7 cellular contexts compared by ENCODE assay signal in the genomic region with DNA sequence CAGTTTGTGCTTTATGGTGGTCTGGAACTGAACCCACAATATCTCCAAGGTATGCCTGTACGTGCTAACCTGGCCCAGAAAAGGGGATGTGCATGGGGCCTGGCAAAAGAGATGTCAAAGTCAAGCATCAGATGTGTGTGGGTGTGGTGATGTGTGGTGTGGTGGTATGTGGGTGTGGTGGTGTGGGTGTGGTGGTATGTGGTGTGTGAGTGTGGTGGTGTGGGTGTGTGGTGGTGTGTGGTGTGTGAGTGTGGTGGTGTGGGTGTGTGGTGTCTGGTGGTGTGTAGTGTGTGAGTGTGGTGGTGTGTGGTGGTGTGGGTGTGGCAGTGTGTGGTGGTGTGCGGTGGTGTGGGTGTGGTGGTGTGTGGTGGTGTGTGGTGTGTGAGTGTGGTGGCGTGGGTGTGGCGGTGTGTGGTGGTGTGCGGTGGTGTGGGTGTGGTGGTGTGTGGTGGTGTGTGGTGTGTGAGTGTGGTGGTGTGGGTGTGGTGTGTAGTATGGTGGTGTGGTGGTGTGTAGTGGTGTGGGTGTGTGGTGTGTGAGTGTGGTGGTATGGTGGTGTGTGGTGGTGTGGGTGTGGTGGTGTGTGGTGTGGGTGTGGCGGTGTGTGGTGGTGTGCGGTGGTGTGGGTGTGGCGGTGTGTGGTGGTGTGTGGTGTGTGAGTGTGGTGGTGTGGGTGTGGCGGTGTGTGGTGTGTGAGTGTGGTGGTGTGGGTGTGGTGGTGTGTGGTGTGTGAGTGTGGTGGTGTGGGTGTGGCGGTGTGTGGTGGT.
DNase-seq lines count a peak whose midpoint lies in the region; ATAC-seq, FAIRE-seq and TF ChIP-seq lines count a peak whose summit lies in the region.
"Not testable (repeated sequence)": the region's sequence is repeated elsewhere in the genome, so short reads cannot be mapped to it uniquely, and the experiment has no call there.

No MANE protein-coding gene starts in this region.

- not testable (repeated sequence) for TF ChIP-seq POLR2A in IMR-90 (IDR thresholded peaks at IDR 0.05; ENCODE audit: low read depth, low read length); H1 (IDR thresholded peaks at IDR 0.05; ENCODE audit: control extremely low read depth in 1 of 2, low read depth in 2 of 2, low read length in 2 of 2); HepG2 (IDR thresholded peaks at IDR 0.05; ENCODE audit: insufficient read depth in 1 of 2, low read depth in 2 of 2, low read length in 2 of 2)

- not testable (repeated sequence) for H3K79me2 ChIP-seq in H1 (ENCODE audit: control insufficient read depth in 1 of 2, insufficient read depth in 2 of 2, low read length in 2 of 2); HepG2 (ENCODE audit: insufficient read depth, low read length)

- peak overlapping the region; percentile 76 for H2BK5ac ChIP-seq in IMR-90 (ENCODE audit: low read depth, low read length, poor library complexity, severe bottlenecking)
- not testable (repeated sequence) for H2BK5ac ChIP-seq in H1 (ENCODE audit: low read depth, low read length)

- not testable (repeated sequence) for H3K27ac ChIP-seq in IMR-90 (ENCODE audit: insufficient read depth, low read length); H1 (ENCODE audit: low read depth, low read length); HepG2 (ENCODE audit: extremely low read length, insufficient read depth, low read length)

- not testable (repeated sequence) for H3K36me3 Mint-ChIP-seq in activated CD4-positive, alpha-beta memory T cell treated with anti-CD3 and anti-CD28 coated beads, Interleukin-2, amount 10 ng/mL, durations not matched to agents 7 days and 5 days (ENCODE audit: low read depth); activated T-cell treated with anti-CD3 and anti-CD28 coated beads, Interleukin-2, amount 50 U/mL, for 24 hours (ENCODE audit: low read depth); activated naive CD8-positive, alpha-beta T cell treated with anti-CD3 and anti-CD28 coated beads for 36 hours; stimulated activated effector memory CD8-positive, alpha-beta T cell treated with anti-CD3 and anti-CD28 coated beads, Interleukin-12 subunit alpha, Interleukin-12 subunit beta, amount 100 ng/mL, for 72 hours

- not testable (repeated sequence) for H2AK5ac ChIP-seq in IMR-90 (ENCODE audit: low read depth, low read length); H1 (ENCODE audit: low read depth, low read length)

- not testable (repeated sequence) for TF ChIP-seq EP300 in H1 (IDR thresholded peaks at IDR 0.05; ENCODE audit: borderline replicate concordance in 1 of 2, low read depth in 2 of 2, low read length in 2 of 2); HepG2 (IDR thresholded peaks at IDR 0.05; ENCODE audit: low read depth in 2 of 2, low read length in 2 of 2); HepG2 (CRISPR knock-in tag; IDR thresholded peaks at IDR 0.05; ENCODE audit: borderline replicate concordance)

- not testable (repeated sequence) for H3K4me2 ChIP-seq in IMR-90 (ENCODE audit: low read depth, low read length); H1 (ENCODE audit: insufficient read depth in 1 of 2, low read depth in 2 of 2, low read length in 2 of 2); HepG2 (ENCODE audit: low read depth, low read length)

- not testable (repeated sequence) for H3K36me3 ChIP-seq in IMR-90 (ENCODE audit: control insufficient read depth, insufficient read depth, low read length); H1 (ENCODE audit: control insufficient read depth in 2 of 4, insufficient read depth in 4 of 4, low read length in 3 of 4); HepG2 (replicated peaks in 1 of 2; ENCODE audit: control insufficient read depth in 1 of 2, insufficient read depth in 2 of 2, low read length in 2 of 2)

- CTCF ChIA-PET in IMR-90 (lab: Yijun Ruan, JAX); activated CD4-positive, alpha-beta memory T cell treated with anti-CD3 and anti-CD28 coated beads, Interleukin-2, amount 10 ng/mL, durations not matched to agents 7 days and 5 days (lab: Charles Lee); HepG2 (lab: Yijun Ruan, JAX; ENCODE audit: low intra/inter-chr PET ratio, low total read pairs): not testable (repeated sequence)
- CTCF ChIA-PET in H1 (lab: Charles Lee; ENCODE audit: partially characterized antibody), result interaction anchor here (0.7 to 2.2 kb wide), 8 partner anchors 11 to 562 kb away, joined by 3 to 12 read pairs (median 6); no protein-coding TSS in a partner anchor

- H3K4me3 ChIP-seq in IMR-90 (ENCODE audit: insufficient read depth, low read depth, low read length); H1 (ENCODE audit: extremely low read depth in 1 of 4, insufficient read depth in 2 of 4, low read depth in 3 of 4, low read length in 4 of 4); HepG2 (replicated peaks in 1 of 3; ENCODE audit: insufficient read depth in 1 of 3, low read depth in 2 of 3, low read length in 3 of 3): not testable (repeated sequence)

- WGBS in IMR-90 (ENCODE audit: extremely low coverage in 2 of 2, insufficient read length in 1 of 2), 2 experiments, result 71% methylated on average over 1 of the region's 10 CpGs; no CpG with 5 or more reads in 1 of the 2 experiments
- 70% methylated on average over 6 of the region's 10 CpGs; no CpG with 5 or more reads in 1 of the 2 experiments for WGBS in H1 (ENCODE audit: extremely low coverage in 1 of 2, insufficient coverage in 1 of 2, insufficient read length in 1 of 2, insufficient replicate concordance in 2 of 2, low coverage in 1 of 2, low lambda C conversion rate in 2 of 2, missing lambda C conversion rate in 1 of 2), 2 experiments
- 76% methylated on average over 10 of the region's 10 CpGs for WGBS in HepG2 (ENCODE audit: low lambda C conversion rate)

- H3K4me1 ChIP-seq in IMR-90 (ENCODE audit: control insufficient read depth, insufficient read depth, low read length); H1 (replicated peaks in 1 of 4; ENCODE audit: control insufficient read depth in 3 of 4, insufficient read depth in 4 of 4, low read length in 3 of 4); HepG2 (ENCODE audit: insufficient read depth, low read length): not testable (repeated sequence)

- H3K4ac ChIP-seq in IMR-90 (ENCODE audit: low read depth, low read length); H1 (replicated peaks; ENCODE audit: insufficient read length, low read depth, low read length): not testable (repeated sequence)

- intact Hi-C loops in IMR-90 (cut with micrococcal nuclease); HepG2 (cut with micrococcal nuclease; ENCODE audit: unreplicated experiment): not testable (repeated sequence)

- not testable (repeated sequence) for H3K27me3 ChIP-seq in IMR-90 (ENCODE audit: control insufficient read depth, insufficient read depth, low read length); H1 (replicated peaks in 1 of 4; ENCODE audit: control insufficient read depth in 3 of 4, extremely low read depth in 1 of 4, insufficient read depth in 3 of 4, low read length in 3 of 4); HepG2 (ENCODE audit: control insufficient read depth in 1 of 2, insufficient read depth in 2 of 2, low read length in 2 of 2)

- not testable (repeated sequence) for H3K9ac ChIP-seq in IMR-90 (ENCODE audit: low read depth, low read length); H1 (replicated peaks in 1 of 4; ENCODE audit: extremely low read depth in 1 of 4, low read depth in 3 of 4, low read length in 3 of 4); HepG2 (ENCODE audit: insufficient read depth, low read depth, low read length)

- in situ Hi-C loops in IMR-90 (cut with MboI; ENCODE audit: low sequenced_read_pairs); HepG2 (cut with HindIII; ENCODE audit: extremely low pct_ligation_motif_present, low pct_unique_long_range_greater_than_20kb): not testable (repeated sequence)

- not testable (repeated sequence) for H2AFZ ChIP-seq in IMR-90 (replicated peaks; ENCODE audit: low read length, poor library complexity); H1 (ENCODE audit: low read length); HepG2 (ENCODE audit: low read length)

- H4K91ac ChIP-seq in IMR-90 (ENCODE audit: insufficient read depth, low read depth, low read length), result not testable (repeated sequence)
- peak overlapping the region; percentile 55 for H4K91ac ChIP-seq in H1 (replicated peaks; ENCODE audit: insufficient read length, low read length)

- not testable (repeated sequence) for H2AK9ac ChIP-seq in IMR-90 (replicated peaks; ENCODE audit: low read depth, low read length, poor library complexity)

- not testable (repeated sequence) for TF ChIP-seq RAD21 in IMR-90 (IDR thresholded peaks at IDR 0.05; ENCODE audit: low read length); H1 (IDR thresholded peaks at IDR 0.05 in 1 of 2, conservative IDR thresholded peaks at IDR 0.05 in 1 of 2; ENCODE audit: low read depth in 2 of 2, low read length in 2 of 2); HepG2 (CRISPR knock-in tag; IDR thresholded peaks at IDR 0.05)

- POLR2A ChIA-PET in IMR-90 (lab: Charles Lee; ENCODE audit: unreplicated experiment); activated CD4-positive, alpha-beta memory T cell treated with anti-CD3 and anti-CD28 coated beads, Interleukin-2, amount 10 ng/mL, durations not matched to agents 7 days and 5 days (lab: Charles Lee); H1 (lab: Charles Lee; ENCODE audit: partially characterized antibody); HepG2 (lab: Yijun Ruan, JAX): not testable (repeated sequence)

- not testable (repeated sequence) for H3K18ac ChIP-seq in IMR-90 (ENCODE audit: low read depth, low read length); H1 (ENCODE audit: extremely low read depth, low read length)

- not testable (repeated sequence) for FAIRE-seq in H1 (lab: Jason Lieb, UNC); HepG2 (lab: Jason Lieb, UNC)

- H3K9me3 ChIP-seq in IMR-90 (ENCODE audit: control insufficient read depth, insufficient read depth, low read length); H1 (ENCODE audit: insufficient read depth in 2 of 2, low read depth in 1 of 2, low read length in 1 of 2); HepG2 (ENCODE audit: low read length): not testable (repeated sequence)

- dilution Hi-C loops in IMR-90 (cut with HindIII; ENCODE audit: low sequenced_read_pairs, unreplicated experiment), result not testable (repeated sequence)

- peaks cover 10% of the 10 kb centered on the region; the same call in 1 of the 2 replicates for H3K23me2 ChIP-seq in H1 (ENCODE audit: low read depth, low read length)

- DNase-seq in IMR-90; activated CD4-positive, alpha-beta memory T cell treated with anti-CD3 and anti-CD28 coated beads, Interleukin-2, amount 10 ng/mL, durations not matched to agents 7 days and 5 days; activated T-cell treated with anti-CD3 and anti-CD28 coated beads, Interleukin-2, amount 50 U/mL, for 24 hours; activated naive CD8-positive, alpha-beta T cell treated with anti-CD3 and anti-CD28 coated beads for 36 hours; H1 (ENCODE audit: low read depth in 1 of 2, low spot score in 2 of 2); HepG2 (ENCODE audit: low spot score); stimulated activated effector memory CD8-positive, alpha-beta T cell treated with anti-CD3 and anti-CD28 coated beads, Interleukin-12 subunit alpha, Interleukin-12 subunit beta, amount 100 ng/mL, for 72 hours (ENCODE audit: low spot score in 2 of 2): not testable (repeated sequence)

- H3K27me3 Mint-ChIP-seq in activated CD4-positive, alpha-beta memory T cell treated with anti-CD3 and anti-CD28 coated beads, Interleukin-2, amount 10 ng/mL, durations not matched to agents 7 days and 5 days, result not testable (repeated sequence)
- H3K27me3 Mint-ChIP-seq in activated T-cell treated with anti-CD3 and anti-CD28 coated beads, Interleukin-2, amount 50 U/mL, for 24 hours, result peaks cover 17% of the 10 kb centered on the region
- H3K27me3 Mint-ChIP-seq in activated naive CD8-positive, alpha-beta T cell treated with anti-CD3 and anti-CD28 coated beads for 36 hours, result peaks cover 10% of the 10 kb centered on the region

- H3K56ac ChIP-seq in IMR-90 (ENCODE audit: extremely low read depth, insufficient read depth, low read length), result not testable (repeated sequence)
- peak overlapping the region; percentile 99 for H3K56ac ChIP-seq in H1 (replicated peaks; ENCODE audit: insufficient read length, low read depth, low read length)

- not testable (repeated sequence) for H2BK15ac ChIP-seq in IMR-90 (ENCODE audit: low read depth, low read length); H1 (ENCODE audit: low read length)

- H4K8ac ChIP-seq in IMR-90 (ENCODE audit: low read depth in 2 of 2, low read length in 2 of 2); H1 (ENCODE audit: extremely low read depth, insufficient read depth, low read length): not testable (repeated sequence)

- not testable (repeated sequence) for H2BK120ac ChIP-seq in IMR-90 (ENCODE audit: low read depth, low read length); H1 (replicated peaks; ENCODE audit: low read depth, low read length)

- H3K79me1 ChIP-seq in IMR-90 (ENCODE audit: low read depth in 1 of 2, low read length in 2 of 2); H1 (ENCODE audit: low read depth, low read length): not testable (repeated sequence)

- H4K20me1 ChIP-seq in IMR-90 (ENCODE audit: insufficient read depth, low read length); H1 (replicated peaks in 1 of 2; ENCODE audit: control insufficient read depth in 1 of 2, insufficient read depth in 2 of 2, low read length in 2 of 2); HepG2 (ENCODE audit: insufficient read depth, low read length): not testable (repeated sequence)

- H3K9me3 Mint-ChIP-seq in activated CD4-positive, alpha-beta memory T cell treated with anti-CD3 and anti-CD28 coated beads, Interleukin-2, amount 10 ng/mL, durations not matched to agents 7 days and 5 days; activated T-cell treated with anti-CD3 and anti-CD28 coated beads, Interleukin-2, amount 50 U/mL, for 24 hours; activated naive CD8-positive, alpha-beta T cell treated with anti-CD3 and anti-CD28 coated beads for 36 hours; stimulated activated effector memory CD8-positive, alpha-beta T cell treated with anti-CD3 and anti-CD28 coated beads, Interleukin-12 subunit alpha, Interleukin-12 subunit beta, amount 100 ng/mL, for 72 hours: not testable (repeated sequence)

- H2BK20ac ChIP-seq in IMR-90 (ENCODE audit: low read depth, low read length); H1 (ENCODE audit: low read length): not testable (repeated sequence)

- BruUV-seq in IMR-90 (replicated peaks; lab: Mats Ljungman, UMichigan); HepG2 (replicated peaks; lab: Mats Ljungman, UMichigan): not testable (repeated sequence)

- peak overlapping the region; percentile 56 for H3K27ac Mint-ChIP-seq in activated CD4-positive, alpha-beta memory T cell treated with anti-CD3 and anti-CD28 coated beads, Interleukin-2, amount 10 ng/mL, durations not matched to agents 7 days and 5 days
- peak overlapping the region; percentile 78 for H3K27ac Mint-ChIP-seq in activated T-cell treated with anti-CD3 and anti-CD28 coated beads, Interleukin-2, amount 50 U/mL, for 24 hours
- peak overlapping the region; percentile 61 for H3K27ac Mint-ChIP-seq in activated naive CD8-positive, alpha-beta T cell treated with anti-CD3 and anti-CD28 coated beads for 36 hours
- H3K27ac Mint-ChIP-seq in stimulated activated effector memory CD8-positive, alpha-beta T cell treated with anti-CD3 and anti-CD28 coated beads, Interleukin-12 subunit alpha, Interleukin-12 subunit beta, amount 100 ng/mL, for 72 hours, result peak overlapping the region; percentile 10

- H3K23ac ChIP-seq in IMR-90 (ENCODE audit: low read depth, low read length); H1 (ENCODE audit: insufficient read length): not testable (repeated sequence)

- not testable (repeated sequence) for H3K4me3 Mint-ChIP-seq in activated CD4-positive, alpha-beta memory T cell treated with anti-CD3 and anti-CD28 coated beads, Interleukin-2, amount 10 ng/mL, durations not matched to agents 7 days and 5 days; activated T-cell treated with anti-CD3 and anti-CD28 coated beads, Interleukin-2, amount 50 U/mL, for 24 hours; activated naive CD8-positive, alpha-beta T cell treated with anti-CD3 and anti-CD28 coated beads for 36 hours; stimulated activated effector memory CD8-positive, alpha-beta T cell treated with anti-CD3 and anti-CD28 coated beads, Interleukin-12 subunit alpha, Interleukin-12 subunit beta, amount 100 ng/mL, for 72 hours

- not testable (repeated sequence) for H3K14ac ChIP-seq in IMR-90 (replicated peaks; ENCODE audit: low read depth, low read length); H1 (ENCODE audit: insufficient read length)

- H2BK12ac ChIP-seq in H1 (ENCODE audit: low read depth, low read length), result not testable (repeated sequence)

- not testable (repeated sequence) for ATAC-seq in IMR-90 (ENCODE audit: low read depth); HepG2; stimulated activated effector memory CD8-positive, alpha-beta T cell treated with anti-CD3 and anti-CD28 coated beads, Interleukin-12 subunit alpha, Interleukin-12 subunit beta, amount 100 ng/mL, for 72 hours

- H3K4me1 Mint-ChIP-seq in activated CD4-positive, alpha-beta memory T cell treated with anti-CD3 and anti-CD28 coated beads, Interleukin-2, amount 10 ng/mL, durations not matched to agents 7 days and 5 days; activated T-cell treated with anti-CD3 and anti-CD28 coated beads, Interleukin-2, amount 50 U/mL, for 24 hours (ENCODE audit: low read depth); activated naive CD8-positive, alpha-beta T cell treated with anti-CD3 and anti-CD28 coated beads for 36 hours; stimulated activated effector memory CD8-positive, alpha-beta T cell treated with anti-CD3 and anti-CD28 coated beads, Interleukin-12 subunit alpha, Interleukin-12 subunit beta, amount 100 ng/mL, for 72 hours: not testable (repeated sequence)

- H4K5ac ChIP-seq in IMR-90 (ENCODE audit: low read depth, low read length); H1 (ENCODE audit: insufficient read length, low read depth, low read length): not testable (repeated sequence)

- H3K9me1 ChIP-seq in IMR-90 (ENCODE audit: insufficient read depth, low read length), result not testable (repeated sequence)

- not testable (repeated sequence) for TF ChIP-seq CTCF in IMR-90 (conservative IDR thresholded peaks at IDR 0.05; ENCODE audit: low read depth, low read length); H1 (IDR thresholded peaks at IDR 0.05; ENCODE audit: control extremely low read depth in 1 of 3, insufficient read depth in 1 of 3, low read depth in 1 of 3, low read length in 3 of 3); HepG2 (CRISPR knock-in tag; IDR thresholded peaks at IDR 0.05)

Comparison
In these comparisons a context has a peak if more than half of its experiments do, and no peak if none do; other contexts are left out.
1. H3K27ac Mint-ChIP-seq: peak in every context shown above with its lines; median percentile 78 in activated T-cell treated with anti-CD3 and anti-CD28 coated beads, Interleukin-2, amount 50 U/mL, for 24 hours; 61 in activated naive CD8-positive, alpha-beta T cell treated with anti-CD3 and anti-CD28 coated beads for 36 hours; 56 in activated CD4-positive, alpha-beta memory T cell treated with anti-CD3 and anti-CD28 coated beads, Interleukin-2, amount 10 ng/mL, durations not matched to agents 7 days and 5 days; 10 in stimulated activated effector memory CD8-positive, alpha-beta T cell treated with anti-CD3 and anti-CD28 coated beads, Interleukin-12 subunit alpha, Interleukin-12 subunit beta, amount 100 ng/mL, for 72 hours.